In genomic region chr11:68074584-68075352, GRCh38 we compare ENCODE assay signal across 2 cellular contexts.
TF ChIP-seq lines count a peak whose summit lies in the region.

No MANE protein-coding gene starts in this region.

TF ChIP-seq in IMR-90, 13 proteins besides CTCF, POLR2A, EP300 and RAD21:
- TF ChIP-seq CEBPB (IDR thresholded peaks at IDR 0.05; ENCODE audit: low read depth, low read length) (peak; percentile 60), SMC3 (IDR thresholded peaks at IDR 0.05; ENCODE audit: low read depth, low read length) (no peak)

TF ChIP-seq in K562, 482 proteins besides CTCF, POLR2A, EP300 and RAD21:
- no peak for TF ChIP-seq KLF6 (CRISPR knock-in tag; IDR thresholded peaks at IDR 0.05; ENCODE audit: borderline replicate concordance)
- TF ChIP-seq CEBPG (CRISPR knock-in tag; IDR thresholded peaks at IDR 0.05), result no peak
- TF ChIP-seq CEBPG (tag; conservative IDR thresholded peaks at IDR 0.05 in 1 of 2, IDR thresholded peaks at IDR 0.05 in 1 of 2), result peak in 1 of 2 experiments; percentile 53; a peak in 1 of 4 replicates
- TF ChIP-seq SREBF2 (CRISPR knock-in tag; IDR thresholded peaks at IDR 0.05), result no peak
- no peak for TF ChIP-seq CTBP1 (IDR thresholded peaks at IDR 0.05; ENCODE audit: borderline replicate concordance)
- TF ChIP-seq C11orf30 (IDR thresholded peaks at IDR 0.05; ENCODE audit: low read depth), result no peak
- no peak for TF ChIP-seq HNRNPUL1 (IDR thresholded peaks at IDR 0.05; ENCODE audit: low read length)
- TF ChIP-seq CEBPB (tag; IDR thresholded peaks at IDR 0.05), result peak; percentile 67; the same call in 1 of the 2 replicates
